Comparison of ENCODE assay signal across 22 cellular contexts in the genomic region with DNA sequence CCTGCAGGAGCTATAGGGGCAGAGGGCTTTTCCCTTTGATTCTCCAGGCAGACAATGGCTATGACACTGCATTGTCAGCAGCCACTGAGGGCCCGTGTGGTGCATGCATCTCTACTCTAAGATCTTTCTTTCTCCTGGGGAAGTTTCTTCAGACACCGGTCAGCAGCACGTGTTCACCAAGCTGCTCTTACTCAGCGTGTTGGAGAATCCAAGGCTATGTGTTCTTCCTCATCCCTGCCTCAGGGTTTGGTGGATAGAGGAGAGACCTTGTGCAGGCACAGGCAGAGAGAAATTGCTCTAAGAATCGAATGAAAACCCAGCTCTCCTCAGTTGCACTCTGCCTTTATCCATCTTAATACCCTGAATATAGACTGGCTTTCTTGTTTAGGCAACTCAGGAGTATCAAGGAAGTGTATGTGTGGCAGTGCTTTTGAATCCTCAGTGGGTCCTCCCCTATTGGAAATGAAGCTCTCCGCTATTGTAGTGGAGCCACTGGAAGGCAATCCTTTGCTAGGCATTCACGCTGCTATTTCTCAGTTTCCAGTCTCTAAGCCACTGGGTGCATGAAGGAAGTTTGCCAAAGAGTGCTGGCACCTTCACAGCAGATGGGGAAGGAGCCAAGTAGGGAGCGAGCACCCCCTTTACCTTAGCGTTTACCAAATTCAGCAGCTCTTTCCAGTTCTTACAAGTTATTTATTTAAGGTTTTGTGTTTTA.
A peak's percentile ranks its signal among the peaks of the same experiment; 100 is the strongest.
DNase-seq lines count a peak whose midpoint lies in the region; ATAC-seq, FAIRE-seq and TF ChIP-seq lines count a peak whose summit lies in the region.
"Had no signal": no experiment of that assay in that cellular context is flagged by ENCODE, and none has a peak within 500 bp of the region (broad histone marks: within the 10 kb centered on the region; RNA-seq: fewer than 3 reads in every experiment).

No MANE protein-coding gene starts in this region.

- FAIRE-seq in GM12878 (lab: Jason Lieb, UNC) (no peak), HepG2 (lab: Jason Lieb, UNC) (no peak)
- FAIRE-seq: keratinocyte had no signal

- H3K4me1 ChIP-seq in SK-N-SH (ENCODE audit: control insufficient read depth in 1 of 2, insufficient read depth in 2 of 2, low read depth in 1 of 2, low read length in 1 of 2) (peaks cover 28 to 45% of the 10 kb centered on the region in 2 experiments), GM12878 (ENCODE audit: control insufficient read depth, insufficient read depth, low read length) (peaks cover 57% of the 10 kb centered on the region), HepG2 (ENCODE audit: insufficient read depth, low read length) (peaks cover 43% of the 10 kb centered on the region), stomach (peaks cover 40 to 96% (median 67%) of the 10 kb centered on the region in 4 donors)

- H3K9ac ChIP-seq in SK-N-SH (no peak overlapping the region), GM12878 (ENCODE audit: control insufficient read depth, insufficient read depth, low read length) (no peak overlapping the region), HepG2 (ENCODE audit: insufficient read depth, low read depth, low read length) (no peak overlapping the region)

- RAD21 ChIA-PET in GM12878 (lab: Charles Lee; ENCODE audit: unreplicated experiment), result interaction anchor here (1.1 to 3.4 kb wide), 9 partner anchors 36 to 114 kb away, joined by 4 to 10 read pairs (median 5); no protein-coding TSS in a partner anchor

- TF ChIP-seq EP300 in SK-N-SH (IDR thresholded peaks at IDR 0.05; ENCODE audit: borderline replicate concordance in 1 of 2, low read depth in 1 of 2, low read length in 1 of 2) (no peak), GM12878 (IDR thresholded peaks at IDR 0.05; ENCODE audit: borderline replicate concordance in 1 of 2, control insufficient read depth in 1 of 2, low read depth in 2 of 2, low read length in 2 of 2) (no peak), HepG2 (IDR thresholded peaks at IDR 0.05; ENCODE audit: low read depth in 2 of 2, low read length in 2 of 2) (no peak), HepG2 (CRISPR knock-in tag; IDR thresholded peaks at IDR 0.05; ENCODE audit: borderline replicate concordance) (no peak), stomach (IDR thresholded peaks at IDR 0.05) (no peak)

- H3K79me2 ChIP-seq in SK-N-SH (ENCODE audit: insufficient read depth) (peaks cover 70% of the 10 kb centered on the region), GM12878 (ENCODE audit: control insufficient read depth, insufficient read depth, low read length) (peaks cover 35% of the 10 kb centered on the region), HepG2 (ENCODE audit: insufficient read depth, low read length) (peaks cover 46% of the 10 kb centered on the region)

- H3K4me3 ChIP-seq in SK-N-SH (ENCODE audit: low read depth in 2 of 2, low read length in 1 of 2) (no peak overlapping the region), GM12878 (no peak overlapping the region), HepG2 (replicated peaks in 1 of 3; ENCODE audit: insufficient read depth in 1 of 3, low read depth in 2 of 3, low read length in 3 of 3) (no peak overlapping the region), stomach (no peak overlapping the region)

- ATAC-seq in SK-N-SH treated with all-trans-retinoic acid at 6 μM for 48 hours, result no peak
- no peak for ATAC-seq in GM12878
- no peak for ATAC-seq in HepG2
- ATAC-seq: natural killer cell had no signal

- no peak overlapping the region for H3K4me2 ChIP-seq in SK-N-SH
- no peak overlapping the region for H3K4me2 ChIP-seq in GM12878 (ENCODE audit: control insufficient read depth, insufficient read depth)
- no peak overlapping the region for H3K4me2 ChIP-seq in HepG2 (ENCODE audit: low read depth, low read length)

- H3F3A ChIP-seq in SK-N-SH (replicated peaks; ENCODE audit: insufficient read depth), result peaks cover 25% of the 10 kb centered on the region

- SMC1A ChIA-PET in GM12878 (lab: Charles Lee; ENCODE audit: uncharacterized antibody, unreplicated experiment), result interaction anchor here (0.8 to 2.5 kb wide), 11 partner anchors 16 to 78 kb away, joined by 3 to 10 read pairs (median 5); no protein-coding TSS in a partner anchor

- no peak overlapping the region for H2AFZ ChIP-seq in SK-N-SH (ENCODE audit: low read depth)
- H2AFZ ChIP-seq in GM12878 (ENCODE audit: control insufficient read depth, low read depth, low read length), result no peak overlapping the region
- H2AFZ ChIP-seq in HepG2 (ENCODE audit: low read length), result no peak overlapping the region

- no peak for TF ChIP-seq POLR2A in GM12878 (IDR thresholded peaks at IDR 0.05; ENCODE audit: low read depth, low read length)
- TF ChIP-seq POLR2A in HepG2 (IDR thresholded peaks at IDR 0.05; ENCODE audit: insufficient read depth in 1 of 2, low read depth in 2 of 2, low read length in 2 of 2), result no peak
- TF ChIP-seq POLR2A in stomach (IDR thresholded peaks at IDR 0.05), result no peak

- 94% methylated on average over 9 of the region's 9 CpGs for WGBS in SK-N-SH (ENCODE audit: low lambda C conversion rate)
- WGBS in GM12878 (ENCODE audit: insufficient coverage, insufficient replicate concordance, low lambda C conversion rate, missing lambda C conversion rate), result 100% methylated on average over 9 of the region's 9 CpGs
- 94% methylated on average over 9 of the region's 9 CpGs for WGBS in HepG2 (ENCODE audit: low lambda C conversion rate)
- 34 to 60% (median 41%) methylated on average over 9 of the region's 9 CpGs for WGBS in stomach, 5 donors

- DNase-seq in SK-N-SH, result no peak
- no peak for DNase-seq in GM12878 (ENCODE audit: low read depth, low spot score)
- DNase-seq in HepG2 (ENCODE audit: low spot score), result no peak
- peak; percentile 63 for DNase-seq in stomach
- DNase-seq in activated T-cell treated with anti-CD3 and anti-CD28 coated beads, Interleukin-2, amount 50 U/mL, for 1 hour, result no peak
- DNase-seq in UCSD-AML1 (lab: John Stamatoyannopoulos, UW; ENCODE audit: unreplicated experiment), result no peak
- DNase-seq in stimulated activated CD4-positive, alpha-beta T cell treated with anti-CD3 and anti-CD28 coated beads, Interleukin-4, amount 100 ng/mL, for 4 hours, result no peak
- DNase-seq: activated CD4-positive, alpha-beta T cell treated with anti-CD3 and anti-CD28 coated beads, Interleukin-2, amount 50 U/mL, for 1 hour; aorta; CD8-positive, alpha-beta memory T cell; effector CD8-positive, alpha-beta T cell; H7; natural killer cell; NCI-H1694 treated with DMSO at 0.1 percent for 48 hours; NCI-H748 treated with DMSO at 0.1 percent for 48 hours; retina; RPMI8226; stimulated activated CD4-positive, alpha-beta T cell treated with anti-CD3 and anti-CD28 coated beads, Interleukin-4, amount 100 ng/mL, for 1 hour; T-helper 9 cell had no signal

- H3K9me2 ChIP-seq in SK-N-SH, result no peaks in the 10 kb centered on the region

- intact Hi-C loops in GM12878 (cut with micrococcal nuclease; ENCODE audit: unreplicated experiment) (loop anchor here (10.0 kb wide), 1 partner anchor 532 kb away; no protein-coding TSS in a partner anchor), HepG2 (cut with micrococcal nuclease; ENCODE audit: unreplicated experiment) (no loop called here), stomach (cut with DNase I; ENCODE audit: low total_unique reads) (no loop called here)

- H3K27ac ChIP-seq in SK-N-SH (ENCODE audit: low read depth in 2 of 2, low read length in 1 of 2) (peak overlapping the region; percentile 79 to 82; a peak in 3 of 4 replicates), GM12878 (ENCODE audit: control insufficient read depth, insufficient read depth) (peak overlapping the region; percentile 95; the same call in 1 of the 2 replicates), HepG2 (ENCODE audit: extremely low read length, insufficient read depth, low read length) (no peak overlapping the region), stomach (peak overlapping the region in 4 of 5 donors; percentile 43 to 80 (median 69))
- H3K27ac ChIP-seq: 22Rv1 had no signal

- in situ Hi-C loops in GM12878 (cut with MboI) (no loop called here), HepG2 (cut with HindIII; ENCODE audit: extremely low pct_ligation_motif_present, low pct_unique_long_range_greater_than_20kb) (no loop called here)

- TF ChIP-seq RAD21 in SK-N-SH (IDR thresholded peaks at IDR 0.05; ENCODE audit: low read length) (no peak), GM12878 (IDR thresholded peaks at IDR 0.05; ENCODE audit: insufficient read depth, low read depth, low read length) (no peak), HepG2 (CRISPR knock-in tag; IDR thresholded peaks at IDR 0.05) (no peak)

- BruUV-seq in GM12878 (replicated peaks; lab: Mats Ljungman, UMichigan) (no TSS peak), HepG2 (replicated peaks; lab: Mats Ljungman, UMichigan) (no TSS peak)

- POLR2A ChIA-PET in SK-N-SH (lab: Yijun Ruan, JAX) (no interaction called here), GM12878 (lab: Charles Lee) (interaction anchor here (0.8 to 1.3 kb wide), 6 partner anchors 9 to 78 kb away, joined by 3 to 5 read pairs (median 4); no protein-coding TSS in a partner anchor), HepG2 (lab: Yijun Ruan, JAX) (no interaction called here)

- H3K27me3 ChIP-seq in SK-N-SH (ENCODE audit: insufficient read depth), result no peaks in the 10 kb centered on the region
- no peaks in the 10 kb centered on the region for H3K27me3 ChIP-seq in GM12878 (replicated peaks in 1 of 2; ENCODE audit: control insufficient read depth in 2 of 2, insufficient read depth in 2 of 2, low read length in 1 of 2)
- H3K27me3 ChIP-seq in HepG2 (ENCODE audit: control insufficient read depth in 1 of 2, insufficient read depth in 2 of 2, low read length in 2 of 2), result no peaks in the 10 kb centered on the region
- H3K27me3 ChIP-seq in stomach, result no peaks in the 10 kb centered on the region

- CTCF ChIA-PET in SK-N-SH (lab: Yijun Ruan, JAX), result no interaction called here
- CTCF ChIA-PET in GM12878 (lab: Yijun Ruan, JAX), result interaction anchor here (1.0 to 1.6 kb wide), 6 partner anchors 15 to 521 kb away, joined by 3 to 6 read pairs (median 3); a partner anchor contains a TSS
- CTCF ChIA-PET in HepG2 (lab: Yijun Ruan, JAX; ENCODE audit: low intra/inter-chr PET ratio, low total read pairs), result no interaction called here

- H4K20me1 ChIP-seq in SK-N-SH (ENCODE audit: insufficient read depth) (no peaks in the 10 kb centered on the region), GM12878 (ENCODE audit: control insufficient read depth, insufficient read depth) (no peaks in the 10 kb centered on the region), HepG2 (ENCODE audit: insufficient read depth, low read length) (peaks cover 29% of the 10 kb centered on the region)

- no peaks in the 10 kb centered on the region for H3K9me3 ChIP-seq in SK-N-SH
- no peaks in the 10 kb centered on the region for H3K9me3 ChIP-seq in GM12878 (replicated peaks; ENCODE audit: control insufficient read depth, insufficient read depth, low read length)
- no peaks in the 10 kb centered on the region for H3K9me3 ChIP-seq in HepG2 (ENCODE audit: low read length)
- H3K9me3 ChIP-seq in stomach, result no peaks in the 10 kb centered on the region

- H3K36me3 ChIP-seq in SK-N-SH (replicated peaks in 1 of 2; ENCODE audit: control insufficient read depth in 1 of 2, insufficient read depth in 2 of 2, low read length in 1 of 2), result peaks cover 49 to 57% of the 10 kb centered on the region in 2 experiments
- peaks cover 27 to 42% of the 10 kb centered on the region in 2 experiments for H3K36me3 ChIP-seq in GM12878 (ENCODE audit: control insufficient read depth in 2 of 2, insufficient read depth in 2 of 2, low read length in 1 of 2)
- H3K36me3 ChIP-seq in HepG2 (replicated peaks in 1 of 2; ENCODE audit: control insufficient read depth in 1 of 2, insufficient read depth in 2 of 2, low read length in 2 of 2), result peaks cover 71 to 96% of the 10 kb centered on the region in 2 experiments
- peaks cover 27 to 90% (median 76%) of the 10 kb centered on the region in 4 donors for H3K36me3 ChIP-seq in stomach

- TF ChIP-seq CTCF in SK-N-SH (IDR thresholded peaks at IDR 0.05) (no peak), GM12878 (IDR thresholded peaks at IDR 0.05 in 2 of 3, conservative IDR thresholded peaks at IDR 0.05 in 1 of 3; ENCODE audit: control insufficient read depth in 2 of 3, extremely low read depth in 1 of 3, insufficient read depth in 1 of 3, low read depth in 3 of 3, low read length in 3 of 3) (no peak), HepG2 (CRISPR knock-in tag; IDR thresholded peaks at IDR 0.05) (no peak), stomach (IDR thresholded peaks at IDR 0.05) (no peak)
